In the genomic region with DNA sequence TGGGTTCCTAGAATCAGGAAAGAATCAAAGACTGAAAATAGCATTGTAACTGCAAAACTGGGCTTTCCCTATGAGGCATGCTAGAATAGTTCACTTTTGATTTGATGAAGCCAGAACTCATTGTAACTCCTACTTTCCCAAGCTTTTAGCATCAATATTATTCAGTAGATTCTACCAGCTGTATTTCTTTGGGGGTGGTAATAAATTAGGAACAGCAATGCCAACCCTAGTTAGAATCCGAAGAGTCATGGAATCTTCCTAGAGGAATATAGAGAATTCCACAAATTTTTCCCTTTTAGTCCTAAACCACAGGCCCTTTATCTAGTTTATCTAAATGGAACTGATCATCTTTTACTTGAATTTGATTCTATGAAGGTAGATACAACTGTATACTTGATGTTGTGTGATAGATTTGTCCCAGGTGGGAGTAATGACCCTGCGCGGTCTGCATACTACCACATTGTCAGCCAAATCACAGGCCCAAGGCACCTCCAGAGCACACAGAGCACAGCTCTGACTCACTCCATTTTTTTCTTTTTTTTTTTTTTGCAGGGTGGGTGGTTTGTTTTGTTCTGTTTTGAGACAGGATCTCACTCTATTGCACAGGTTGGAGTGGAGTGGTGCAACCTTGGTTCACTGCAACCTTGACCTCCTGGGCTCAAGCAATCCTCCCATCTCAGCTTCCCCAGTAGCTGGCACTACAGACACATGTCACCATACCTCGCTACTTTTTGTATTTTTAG, we compare ENCODE assay signal across 12 cellular contexts.
DNase-seq lines count a peak whose midpoint lies in the region; ATAC-seq, FAIRE-seq and TF ChIP-seq lines count a peak whose summit lies in the region.
"Had no signal": no experiment of that assay in that cellular context is flagged by ENCODE, and none has a peak within 500 bp of the region (broad histone marks: within the 10 kb centered on the region; RNA-seq: fewer than 3 reads in every experiment).

No MANE protein-coding gene starts in this region.

- no peaks in the 10 kb centered on the region for H3K27me3 ChIP-seq in right cardiac atrium (ENCODE audit: control insufficient read depth, insufficient read depth)
- no peaks in the 10 kb centered on the region for H3K27me3 ChIP-seq in fibroblast of lung (ENCODE audit: control insufficient read depth, insufficient read depth, low read length)

- no peak overlapping the region for H3K9ac ChIP-seq in fibroblast of lung (ENCODE audit: insufficient read depth, low read length)

- H3K4me1 Mint-ChIP-seq in stimulated activated naive B cell treated with anti-CD40 and anti-IgM and Interleukin-4, amounts not matched to agents 10 μg/mL and 1 μg/mL and 100 μg/mL, for 72 hours: no peaks in the 10 kb centered on the region

- H3K4me3 Mint-ChIP-seq in stimulated activated naive B cell treated with anti-CD40 and anti-IgM and Interleukin-4, amounts not matched to agents 10 μg/mL and 1 μg/mL and 100 μg/mL, for 72 hours: no peak overlapping the region
- H3K4me3 Mint-ChIP-seq: H9; naive thymus-derived CD4-positive, alpha-beta T cell had no signal

- H3K4me1 ChIP-seq in right cardiac atrium (ENCODE audit: control insufficient read depth, insufficient read depth, low read length) (no peaks in the 10 kb centered on the region), fibroblast of lung (ENCODE audit: control insufficient read depth, extremely low read depth, insufficient read depth, low read length) (peaks cover 14% of the 10 kb centered on the region)

- H3K4me3 ChIP-seq in right cardiac atrium (ENCODE audit: low read length) (no peak overlapping the region), fibroblast of lung (replicated peaks in 1 of 4; ENCODE audit: control extremely low read depth in 1 of 4, insufficient read depth in 1 of 4, low read depth in 3 of 4, low read length in 4 of 4) (no peak overlapping the region)

- H3K27me3 Mint-ChIP-seq in stimulated activated naive B cell treated with anti-CD40 and anti-IgM and Interleukin-4, amounts not matched to agents 10 μg/mL and 1 μg/mL and 100 μg/mL, for 72 hours: peaks cover 4 to 11% of the 10 kb centered on the region in 2 donors

- H4K20me1 ChIP-seq in fibroblast of lung (ENCODE audit: control insufficient read depth, extremely low read depth, insufficient read depth, low read length): no peaks in the 10 kb centered on the region

- DNase-seq in right cardiac atrium (no peak), Right ventricle myocardium inferior (ENCODE audit: missing footprints) (no peak), fibroblast of lung (ENCODE audit: low read depth in 2 of 2) (peak; percentile 85 to 88), GF-D8 (lab: John Stamatoyannopoulos, UW) (no peak), posterior vena cava (ENCODE audit: low spot score) (no peak), HTR-8/SVneo (ENCODE audit: insufficient read length, low spot score) (no peak)
- no peak for DNase-seq in stimulated activated naive B cell treated with anti-CD40 and anti-IgM and Interleukin-4, amounts not matched to agents 10 μg/mL and 1 μg/mL and 100 μg/mL, for 72 hours
- DNase-seq: H9; naive thymus-derived CD4-positive, alpha-beta T cell; NCI-H2227 treated with DMSO at 0.1 percent for 48 hours; stimulated activated CD4-positive, alpha-beta T cell treated with anti-CD3 and anti-CD28 coated beads, Interleukin-4, amount 100 ng/mL, for 1 hour had no signal

- 85% methylated on average over 4 of the region's 4 CpGs for WGBS in right cardiac atrium

- no peak overlapping the region for H3K27ac Mint-ChIP-seq in stimulated activated naive B cell treated with anti-CD40 and anti-IgM and Interleukin-4, amounts not matched to agents 10 μg/mL and 1 μg/mL and 100 μg/mL, for 72 hours
- H3K27ac Mint-ChIP-seq: naive thymus-derived CD4-positive, alpha-beta T cell had no signal

- no peak for FAIRE-seq in HTR-8/SVneo (lab: Jason Lieb, UNC)

- intact Hi-C loops in right cardiac atrium (cut with DNase I): no loop called here
- intact Hi-C loops in Right ventricle myocardium inferior (cut with DNase I): no loop called here
- intact Hi-C loops in posterior vena cava (cut with DNase I): no loop called here

- H3K27ac ChIP-seq in right cardiac atrium (ENCODE audit: low read length) (no peak overlapping the region), fibroblast of lung (ENCODE audit: insufficient read depth, low read length) (peak overlapping the region; percentile 59)

- H3K36me3 Mint-ChIP-seq in stimulated activated naive B cell treated with anti-CD40 and anti-IgM and Interleukin-4, amounts not matched to agents 10 μg/mL and 1 μg/mL and 100 μg/mL, for 72 hours: no peaks in the 10 kb centered on the region

- peaks cover 12 to 15% of the 10 kb centered on the region in 2 donors for H3K9me3 Mint-ChIP-seq in stimulated activated naive B cell treated with anti-CD40 and anti-IgM and Interleukin-4, amounts not matched to agents 10 μg/mL and 1 μg/mL and 100 μg/mL, for 72 hours

- H3K36me3 ChIP-seq in fibroblast of lung (ENCODE audit: control insufficient read depth, insufficient read depth, low read length): no peaks in the 10 kb centered on the region

- peak in 1 of 2 donors; percentile 3 for TF ChIP-seq CTCF in fibroblast of lung (conservative IDR thresholded peaks at IDR 0.05 in 1 of 2, IDR thresholded peaks at IDR 0.05 in 1 of 2; ENCODE audit: low read depth in 1 of 2, low read length in 2 of 2)

- H3K79me2 ChIP-seq in fibroblast of lung (ENCODE audit: control insufficient read depth, insufficient read depth, low read length): no peaks in the 10 kb centered on the region

- H3K9me3 ChIP-seq in right cardiac atrium (ENCODE audit: control insufficient read depth, low read length) (no peaks in the 10 kb centered on the region), fibroblast of lung (ENCODE audit: control insufficient read depth, insufficient read depth, low read depth, low read length) (no peaks in the 10 kb centered on the region)

- H2AFZ ChIP-seq in fibroblast of lung (ENCODE audit: low read length): no peak overlapping the region

- H3K4me2 ChIP-seq in fibroblast of lung (ENCODE audit: extremely low read depth, insufficient read depth, low read length): no peak overlapping the region

- ATAC-seq in right cardiac atrium: peak; percentile 18 to 25
- ATAC-seq in Right ventricle myocardium inferior: no peak
- ATAC-seq in HG03558 (IDR thresholded peaks at IDR 0.05; ENCODE audit: extremely low read depth, unreplicated experiment): peak; percentile 38
- ATAC-seq in stimulated activated naive B cell treated with anti-CD40 and anti-IgM and Interleukin-4, amounts not matched to agents 10 μg/mL and 1 μg/mL and 100 μg/mL, for 72 hours (replicated peaks): no peak
- ATAC-seq: naive thymus-derived CD4-positive, alpha-beta T cell had no signal

Comparison
In these comparisons a context has a peak if more than half of its experiments do, and no peak if none do; other contexts are left out.
1. ATAC-seq: peak in right cardiac atrium (2 of 2) and HG03558 (single experiment); none in Right ventricle myocardium inferior (single experiment) and stimulated activated naive B cell treated with anti-CD40 and anti-IgM and Interleukin-4, amounts not matched to agents 10 μg/mL and 1 μg/mL and 100 μg/mL, for 72 hours (0 of 2).
2. DNase-seq: peak in fibroblast of lung (2 of 2); none in right cardiac atrium (0 of 3), Right ventricle myocardium inferior (single experiment), GF-D8 (single experiment), stimulated activated naive B cell treated with anti-CD40 and anti-IgM and Interleukin-4, amounts not matched to agents 10 μg/mL and 1 μg/mL and 100 μg/mL, for 72 hours (single experiment), posterior vena cava (single experiment) and HTR-8/SVneo (single experiment).